Comparison of ENCODE assay signal across 10 cellular contexts in genomic region chr17:19448341-19449268, GRCh38.
DNase-seq lines count a peak whose midpoint lies in the region; ATAC-seq and FAIRE-seq lines count a peak whose summit lies in the region.
"Had no signal": no experiment of that assay in that cellular context is flagged by ENCODE, and none has a peak within 500 bp of the region (broad histone marks: within the 10 kb centered on the region; RNA-seq: fewer than 3 reads in every experiment).

No MANE protein-coding gene starts in this region.

- FAIRE-seq in HTR-8/SVneo (lab: Jason Lieb, UNC): peak; percentile 98

- peak; percentile 95 for DNase-seq in HTR-8/SVneo (ENCODE audit: insufficient read length, low spot score)
- peak; percentile 34 for DNase-seq in brain pericyte (ENCODE audit: low read depth, low spot score)
- peak; percentile 58 for DNase-seq in kidney tubule cell (ENCODE audit: low spot score)
- DNase-seq in stromal cell of bone marrow (ENCODE audit: low read depth): peak; percentile 95
- no peak for DNase-seq in central memory CD4-positive, alpha-beta T cell
- no peak for DNase-seq in activated T-cell treated with anti-CD3 and anti-CD28 coated beads for 4 hours
- DNase-seq: activated B cell treated with CpG ODN at 0.5 μM for 24 hours, GOT3 had no signal

- ATAC-seq in GM18909 (IDR thresholded peaks at IDR 0.05; ENCODE audit: poor library complexity, unreplicated experiment) (no peak), HG02870 (IDR thresholded peaks at IDR 0.05; ENCODE audit: unreplicated experiment) (no peak)

Comparison
In these comparisons a context has a peak if more than half of its experiments do, and no peak if none do; other contexts are left out.
1. DNase-seq: peak in HTR-8/SVneo (single experiment), brain pericyte (single experiment), kidney tubule cell (single experiment) and stromal cell of bone marrow (single experiment); none in central memory CD4-positive, alpha-beta T cell (single experiment) and activated T-cell treated with anti-CD3 and anti-CD28 coated beads for 4 hours (single experiment).